In genomic region chr10:115436999-115437398, GRCh38 we compare ENCODE assay signal across 25 cellular contexts.
"Had no signal": no experiment of that assay in that cellular context is flagged by ENCODE, and none has a peak within 500 bp of the region (broad histone marks: within the 10 kb centered on the region; RNA-seq: fewer than 3 reads in every experiment).

No MANE protein-coding gene starts in this region.

- H3K4me2 ChIP-seq: hepatocyte had no signal

- H3K79me2 ChIP-seq: hepatocyte had no signal

- H3K4me1 ChIP-seq: colonic mucosa, esophagus muscularis mucosa, esophagus squamous epithelium, foreskin keratinocyte, gastrocnemius medialis, gastroesophageal sphincter, heart left ventricle, heart right ventricle had no signal

- H3K27me3 ChIP-seq: colonic mucosa, dorsolateral prefrontal cortex, esophagus muscularis mucosa, esophagus squamous epithelium, foreskin keratinocyte, gastrocnemius medialis, gastroesophageal sphincter, heart left ventricle, heart right ventricle, hepatocyte had no signal

- DNase-seq: colonic mucosa; cortex of kidney; dermis blood vessel endothelial cell; dorsolateral prefrontal cortex; effector CD4-positive, alpha-beta T cell; effector CD8-positive, alpha-beta T cell; effector memory CD4-positive, alpha-beta T cell; effector memory CD8-positive, alpha-beta T cell; endodermal cell; erythroblast; esophagus squamous epithelium; foreskin fibroblast; foreskin keratinocyte; foreskin melanocyte; gastrocnemius medialis; glutamatergic neuron; head of caudate nucleus; heart left ventricle; heart right ventricle had no signal

- H3K27ac ChIP-seq: colonic mucosa, coronary artery, dorsolateral prefrontal cortex, epithelial cell of prostate, esophagus muscularis mucosa, esophagus squamous epithelium, foreskin keratinocyte, gastrocnemius medialis, gastroesophageal sphincter, heart left ventricle, heart right ventricle, hepatocyte had no signal

- H3K9me3 ChIP-seq: colonic mucosa, esophagus muscularis mucosa, esophagus squamous epithelium, gastrocnemius medialis had no signal

- H2AFZ ChIP-seq: hepatocyte had no signal

- H3K4me3 ChIP-seq: colonic mucosa, coronary artery, dorsolateral prefrontal cortex, esophagus muscularis mucosa, esophagus squamous epithelium, gastrocnemius medialis, gastroesophageal sphincter, heart left ventricle, heart right ventricle, hepatocyte had no signal

- ATAC-seq: effector memory CD8-positive, alpha-beta T cell; esophagus mucosa; foreskin keratinocyte; gastrocnemius medialis; gastroesophageal sphincter; heart left ventricle; heart right ventricle had no signal

- H3K36me3 ChIP-seq: colonic mucosa, esophagus muscularis mucosa, esophagus squamous epithelium, gastrocnemius medialis, gastroesophageal sphincter, heart left ventricle, heart right ventricle had no signal
